Comparison of ENCODE assay signal across 8 cellular contexts in the genomic region with DNA sequence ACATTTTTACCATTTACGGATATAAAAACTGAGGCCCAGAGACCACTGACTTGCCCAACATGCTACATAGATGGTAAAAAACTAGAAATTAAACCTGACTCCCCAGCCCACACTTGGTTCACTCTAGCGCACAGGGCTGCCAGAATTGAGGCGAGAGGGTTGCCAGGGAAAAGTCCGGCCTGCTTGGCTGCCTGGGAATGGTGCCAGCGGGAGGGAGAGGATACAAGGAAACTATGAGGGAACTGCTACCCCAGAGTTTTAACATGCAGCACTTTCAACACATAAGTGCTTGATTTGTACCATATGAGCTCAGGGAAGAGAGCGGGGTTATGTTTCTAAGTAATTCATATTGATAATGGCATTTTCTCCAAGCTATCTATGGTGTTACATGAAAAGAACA. TPM values are rescaled to one million over a fixed set of nuclear protein-coding genes. Genes with fewer than 3 reads are reported as not detected.
A peak's percentile ranks its signal among the peaks of the same experiment; 100 is the strongest.
DNase-seq lines count a peak whose midpoint lies in the region; TF ChIP-seq lines count a peak whose summit lies in the region.
"Not testable (repeated sequence)": the region's sequence is repeated elsewhere in the genome, so short reads cannot be mapped to it uniquely, and the experiment has no call there.

No MANE protein-coding gene starts in this region.

- H3K9me3 ChIP-seq in breast epithelium = not testable (repeated sequence)

- peak; percentile 12 for DNase-seq in ACHN
- peak; percentile 66 for DNase-seq in GM04504 (ENCODE audit: low read depth)
- peak; percentile 32 for DNase-seq in NCI-H446 treated with DMSO at 0.1 percent for 48 hours (lab: John Stamatoyannopoulos, UW)
- DNase-seq in breast epithelium (ENCODE audit: low spot score in 2 of 2) = peak; percentile 76 to 84
- DNase-seq in fibroblast of the aortic adventitia (ENCODE audit: low read depth) = peak; percentile 91
- DNase-seq in hippocampal formation (lab: John Stamatoyannopoulos, UW) = peak; percentile 10 to 50
- DNase-seq in mucosa of gallbladder (ENCODE audit: low spot score) = peak; percentile 80
- peak; percentile 47 for DNase-seq in skeletal muscle cell (ENCODE audit: low read depth)

- not testable (repeated sequence) for TF ChIP-seq POLR2A in breast epithelium (IDR thresholded peaks at IDR 0.05)

- in situ Hi-C loops in ACHN (cut with HindIII; ENCODE audit: low pct_ligation_motif_present, low pct_unique_long_range_greater_than_20kb, low sequenced_read_pairs) = not testable (repeated sequence)

- peaks cover 0 to 11% of the 10 kb centered on the region in 2 donors for H3K4me1 ChIP-seq in breast epithelium

- intact Hi-C loops in breast epithelium (cut with DNase I; ENCODE audit: low total_unique reads) = not testable (repeated sequence)

- not testable (repeated sequence) for H3K36me3 ChIP-seq in breast epithelium

- peak overlapping the region in 1 of 2 donors; percentile 57 for H3K27ac ChIP-seq in breast epithelium

- not testable (repeated sequence) for H3K27me3 ChIP-seq in breast epithelium

- not testable (repeated sequence) for TF ChIP-seq CTCF in breast epithelium (IDR thresholded peaks at IDR 0.05); fibroblast of the aortic adventitia (IDR thresholded peaks at IDR 0.05; ENCODE audit: insufficient read depth, low read length)

- H3K4me3 ChIP-seq in breast epithelium; fibroblast of the aortic adventitia (ENCODE audit: low read depth, low read length); skeletal muscle cell (ENCODE audit: low read depth, low read length): not testable (repeated sequence)

RNA-seq across cellular contexts. Expression of a gene that starts 10.0 kb away (rescaled TPM):
- total RNA-seq in breast epithelium (10 to 100 TPM; 12.8 to 31.6 (median 29.2) TPM), fibroblast of the aortic adventitia (ENCODE audit: low replicate concordance) (10.2 and 18.9 TPM in 2 replicates), mucosa of gallbladder (27.4 TPM)

RNA-seq across cellular contexts. Expression of a gene that starts 47.3 kb away (rescaled TPM):
- 10 to 100 TPM; 42.9 to 72.0 (median 61.9) TPM for total RNA-seq in breast epithelium
- 11.5 and 38.7 TPM in 2 replicates for total RNA-seq in fibroblast of the aortic adventitia (ENCODE audit: low replicate concordance)
- 54.3 TPM for total RNA-seq in mucosa of gallbladder

Comparison
In these comparisons a context has a peak if more than half of its experiments do, and no peak if none do; other contexts are left out.
1. DNase-seq: peak in every context shown above with its lines; median percentile 91 in fibroblast of the aortic adventitia; 80 in breast epithelium; 80 in mucosa of gallbladder; 66 in GM04504; 47 in skeletal muscle cell; 32 in NCI-H446 treated with DMSO at 0.1 percent for 48 hours; 30 in hippocampal formation; 12 in ACHN.